9 cellular contexts compared by ENCODE assay signal in the genomic region with DNA sequence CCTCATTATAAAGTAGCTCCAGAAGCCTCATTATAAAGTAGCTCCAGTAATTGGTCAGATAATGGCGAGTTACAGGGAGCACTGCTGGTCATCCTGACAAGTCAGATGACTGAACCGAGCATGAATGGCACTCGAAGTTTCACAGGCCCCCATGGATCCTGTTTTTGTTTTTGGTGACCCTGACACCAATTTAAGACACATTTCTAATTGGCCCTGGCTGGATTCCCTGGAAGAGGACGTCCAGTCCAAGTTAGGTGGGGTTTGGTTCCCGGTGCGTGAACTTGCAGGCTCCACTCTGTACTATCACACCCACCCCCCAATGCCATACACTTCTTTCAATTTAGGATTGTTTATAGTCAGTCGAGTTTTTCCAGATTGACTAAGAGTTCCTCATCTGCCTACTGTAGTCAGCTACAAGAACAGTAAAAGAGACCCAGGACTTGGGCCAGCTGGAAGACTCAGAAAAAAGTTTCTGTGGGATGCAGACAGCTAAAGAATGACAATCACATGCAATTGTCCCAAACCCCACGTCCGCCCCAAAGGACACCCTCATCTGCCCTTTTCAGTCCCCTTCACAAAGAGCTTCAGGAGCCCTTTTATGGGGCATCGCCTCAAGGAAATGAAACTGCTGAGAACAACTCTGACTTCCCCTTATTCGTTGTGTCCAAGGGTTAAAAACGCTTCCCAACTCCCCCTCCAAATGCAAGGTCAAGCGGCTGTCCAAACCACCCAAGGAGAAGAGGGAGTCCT. TPM values are rescaled to one million over a fixed set of nuclear protein-coding genes. Genes with fewer than 3 reads are reported as not detected.
DNase-seq lines count a peak whose midpoint lies in the region; ATAC-seq, FAIRE-seq and TF ChIP-seq lines count a peak whose summit lies in the region.
"Had no signal": no experiment of that assay in that cellular context is flagged by ENCODE, and none has a peak within 500 bp of the region (broad histone marks: within the 10 kb centered on the region; RNA-seq: fewer than 3 reads in every experiment).

No MANE protein-coding gene starts in this region.

- H3K27me3 ChIP-seq in RWPE2 (ENCODE audit: insufficient read depth, poor library complexity, severe bottlenecking) (no peaks in the 10 kb centered on the region), pancreas (no peaks in the 10 kb centered on the region)

- no peak for FAIRE-seq in pancreas (lab: Jason Lieb, UNC)
- FAIRE-seq: islet of Langerhans had no signal

- TF ChIP-seq CTCF in RWPE2 (IDR thresholded peaks at IDR 0.05; ENCODE audit: poor library complexity, severe bottlenecking) (no peak), epithelial cell of proximal tubule (conservative IDR thresholded peaks at IDR 0.05; ENCODE audit: low read depth, low read length) (no peak), pancreas (IDR thresholded peaks at IDR 0.05) (no peak)

- ATAC-seq in RWPE2 (ENCODE audit: low read depth) (no peak), pancreas (no peak), GM21515 (IDR thresholded peaks at IDR 0.05; ENCODE audit: unreplicated experiment) (no peak), HG03280 (IDR thresholded peaks at IDR 0.05; ENCODE audit: unreplicated experiment) (no peak)

- H3K36me3 ChIP-seq in RWPE2 (ENCODE audit: low read depth) = no peaks in the 10 kb centered on the region
- peaks cover 3 to 4% (median 4%) of the 10 kb centered on the region in 3 donors for H3K36me3 ChIP-seq in pancreas

- intact Hi-C loops in pancreas (cut with DNase I) = loop anchor here in 1 of 3 donors (10.0 kb wide), 2 partner anchors 141 to 211 kb away; no protein-coding TSS in a partner anchor

- H3K27ac ChIP-seq in RWPE2 (ENCODE audit: poor library complexity, severe bottlenecking) = peak overlapping the region; percentile 94
- H3K27ac ChIP-seq in pancreas = peak overlapping the region; percentile 93 to 98 (median 95)

- in situ Hi-C loops in Caki2 (cut with HindIII; ENCODE audit: low pct_unique_long_range_greater_than_20kb, low sequenced_read_pairs) = no loop called here

- H3K9me3 ChIP-seq in RWPE2 (ENCODE audit: severe bottlenecking) (no peaks in the 10 kb centered on the region), pancreas (no peaks in the 10 kb centered on the region)

- DNase-seq in Caki2 (ENCODE audit: low read depth) = peak; percentile 35
- no peak for DNase-seq in RWPE2 (ENCODE audit: low spot score)
- DNase-seq in epithelial cell of proximal tubule (ENCODE audit: low read depth) = no peak
- peak in 1 of 6 donors; percentile 12 for DNase-seq in pancreas
- DNase-seq in HuH-7 (ENCODE audit: low spot score) = no peak
- no peak for DNase-seq in DMS114 treated with DMSO at 0.1 percent for 48 hours (lab: John Stamatoyannopoulos, UW; ENCODE audit: unreplicated experiment)

- H3K4me1 ChIP-seq in RWPE2 (ENCODE audit: insufficient read depth, poor library complexity, severe bottlenecking) = peaks cover 25% of the 10 kb centered on the region
- peaks cover 7 to 23% (median 8%) of the 10 kb centered on the region in 3 donors for H3K4me1 ChIP-seq in pancreas

- WGBS in pancreas, 2 donors = 5 to 7% methylated on average over 13 of the region's 13 CpGs

- H3K4me3 ChIP-seq in RWPE2 (ENCODE audit: severe bottlenecking) (peak overlapping the region; percentile 53), epithelial cell of proximal tubule (ENCODE audit: low read depth, low read length) (peak overlapping the region; percentile 86), pancreas (peak overlapping the region; percentile 79 to 92 (median 84))

RNA-seq across cellular contexts. Expression of a gene that starts 2.7 kb away (rescaled TPM):
- total RNA-seq in Caki2 (2014; rRNA removed; shearing (Covaris generic); ENCODE audit: low replicate concordance) = 489 and 550 TPM in 2 replicates
- total RNA-seq in epithelial cell of proximal tubule (52.7 and 60.5 TPM in 2 replicates), pancreas (10 to 100 TPM; 51.3 to 98.6 (median 71.0) TPM)
- 10 to 100 TPM; 47.7 to 48.2 TPM for polyA plus RNA-seq in pancreas

RNA-seq across cellular contexts. Expression of a gene that starts 28.5 kb away (rescaled TPM):
- not detected in 2 replicates for total RNA-seq in Caki2 (2014; rRNA removed; shearing (Covaris generic); ENCODE audit: low replicate concordance)
- total RNA-seq in epithelial cell of proximal tubule = not detected in 2 replicates
- not detected for total RNA-seq in pancreas
- not detected for polyA plus RNA-seq in pancreas
